1 cellular context compared by ENCODE assay signal in genomic region chr17:4003131-4003500, GRCh38.
TF ChIP-seq lines count a peak whose summit lies in the region.

No MANE protein-coding gene starts in this region.

TF ChIP-seq in IMR-90, 13 proteins besides CTCF, POLR2A, EP300 and RAD21:
- TF ChIP-seq USF2 (IDR thresholded peaks at IDR 0.05; ENCODE audit: low read depth, low read length): no peak
- no peak for TF ChIP-seq MXI1 (IDR thresholded peaks at IDR 0.05; ENCODE audit: borderline replicate concordance, low read depth, low read length)
- no peak for TF ChIP-seq CHD1 (IDR thresholded peaks at IDR 0.05; ENCODE audit: low read depth, low read length)
- no peak for TF ChIP-seq RCOR1 (IDR thresholded peaks at IDR 0.05; ENCODE audit: insufficient replicate concordance, low read length)
- TF ChIP-seq CEBPB (IDR thresholded peaks at IDR 0.05; ENCODE audit: low read depth, low read length): no peak
- TF ChIP-seq, protein P1, sequence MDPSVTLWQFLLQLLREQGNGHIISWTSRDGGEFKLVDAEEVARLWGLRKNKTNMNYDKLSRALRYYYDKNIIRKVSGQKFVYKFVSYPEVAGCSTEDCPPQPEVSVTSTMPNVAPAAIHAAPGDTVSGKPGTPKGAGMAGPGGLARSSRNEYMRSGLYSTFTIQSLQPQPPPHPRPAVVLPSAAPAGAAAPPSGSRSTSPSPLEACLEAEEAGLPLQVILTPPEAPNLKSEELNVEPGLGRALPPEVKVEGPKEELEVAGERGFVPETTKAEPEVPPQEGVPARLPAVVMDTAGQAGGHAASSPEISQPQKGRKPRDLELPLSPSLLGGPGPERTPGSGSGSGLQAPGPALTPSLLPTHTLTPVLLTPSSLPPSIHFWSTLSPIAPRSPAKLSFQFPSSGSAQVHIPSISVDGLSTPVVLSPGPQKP (IDR thresholded peaks at IDR 0.05; ENCODE audit: borderline replicate concordance, low read depth, low read length): no peak
- TF ChIP-seq RFX5 (IDR thresholded peaks at IDR 0.05; ENCODE audit: low read depth, low read length): no peak
- TF ChIP-seq SMC3 (IDR thresholded peaks at IDR 0.05; ENCODE audit: low read depth, low read length): no peak
- TF ChIP-seq FOS (IDR thresholded peaks at IDR 0.05; ENCODE audit: low read depth, low read length): no peak
- TF ChIP-seq MAFK (IDR thresholded peaks at IDR 0.05; ENCODE audit: low read depth, low read length): no peak
- TF ChIP-seq NFE2L2 (IDR thresholded peaks at IDR 0.05; ENCODE audit: low read depth, low read length): no peak
- no peak for TF ChIP-seq BHLHE40 (IDR thresholded peaks at IDR 0.05; ENCODE audit: low read depth, low read length)
TF ChIP-seq in IMR-90: peak in this region for 0.
